In the genomic region with DNA sequence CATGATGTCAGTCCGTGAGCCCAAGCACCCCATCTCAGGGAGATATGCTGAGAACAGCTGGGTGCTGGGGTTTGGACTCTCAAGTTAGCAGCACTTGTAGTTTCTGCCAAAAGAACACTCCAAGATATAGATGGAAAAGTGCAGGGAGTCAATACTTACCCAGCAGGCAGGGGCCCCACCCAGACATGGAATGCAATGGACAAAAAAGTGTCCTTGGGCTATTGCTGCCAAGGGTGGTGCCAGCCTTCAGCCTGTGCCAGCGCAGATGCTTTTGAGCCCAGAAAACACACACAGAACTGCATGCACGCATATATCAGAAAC, we compare ENCODE assay signal across 1 cellular context.
TF ChIP-seq lines count a peak whose summit lies in the region.

No MANE protein-coding gene starts in this region.

TF ChIP-seq in SK-N-SH treated with all-trans-retinoic acid at 6 μM for 48 hours, 23 proteins besides CTCF, POLR2A, EP300 and RAD21 (continued from another document):
- TF ChIP-seq, protein P1, sequence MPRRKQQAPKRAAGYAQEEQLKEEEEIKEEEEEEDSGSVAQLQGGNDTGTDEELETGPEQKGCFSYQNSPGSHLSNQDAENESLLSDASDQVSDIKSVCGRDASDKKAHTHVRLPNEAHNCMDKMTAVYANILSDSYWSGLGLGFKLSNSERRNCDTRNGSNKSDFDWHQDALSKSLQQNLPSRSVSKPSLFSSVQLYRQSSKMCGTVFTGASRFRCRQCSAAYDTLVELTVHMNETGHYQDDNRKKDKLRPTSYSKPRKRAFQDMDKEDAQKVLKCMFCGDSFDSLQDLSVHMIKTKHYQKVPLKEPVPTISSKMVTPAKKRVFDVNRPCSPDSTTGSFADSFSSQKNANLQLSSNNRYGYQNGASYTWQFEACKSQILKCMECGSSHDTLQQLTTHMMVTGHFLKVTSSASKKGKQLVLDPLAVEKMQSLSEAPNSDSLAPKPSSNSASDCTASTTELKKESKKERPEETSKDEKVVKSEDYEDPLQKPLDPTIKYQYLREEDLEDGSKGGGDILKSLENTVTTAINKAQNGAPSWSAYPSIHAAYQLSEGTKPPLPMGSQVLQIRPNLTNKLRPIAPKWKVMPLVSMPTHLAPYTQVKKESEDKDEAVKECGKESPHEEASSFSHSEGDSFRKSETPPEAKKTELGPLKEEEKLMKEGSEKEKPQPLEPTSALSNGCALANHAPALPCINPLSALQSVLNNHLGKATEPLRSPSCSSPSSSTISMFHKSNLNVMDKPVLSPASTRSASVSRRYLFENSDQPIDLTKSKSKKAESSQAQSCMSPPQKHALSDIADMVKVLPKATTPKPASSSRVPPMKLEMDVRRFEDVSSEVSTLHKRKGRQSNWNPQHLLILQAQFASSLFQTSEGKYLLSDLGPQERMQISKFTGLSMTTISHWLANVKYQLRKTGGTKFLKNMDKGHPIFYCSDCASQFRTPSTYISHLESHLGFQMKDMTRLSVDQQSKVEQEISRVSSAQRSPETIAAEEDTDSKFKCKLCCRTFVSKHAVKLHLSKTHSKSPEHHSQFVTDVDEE (CRISPR knock-in tag; IDR thresholded peaks at IDR 0.05): no peak
- TF ChIP-seq ZNF70 (CRISPR knock-in tag; IDR thresholded peaks at IDR 0.05) (no peak), ZFP30 (CRISPR knock-in tag; IDR thresholded peaks at IDR 0.05) (no peak), ZC3H10 (CRISPR knock-in tag; IDR thresholded peaks at IDR 0.05) (no peak), ISL1 (CRISPR knock-in tag; IDR thresholded peaks at IDR 0.05) (no peak), TOX (CRISPR knock-in tag; IDR thresholded peaks at IDR 0.05; ENCODE audit: borderline replicate concordance) (no peak), BACH2 (CRISPR knock-in tag; IDR thresholded peaks at IDR 0.05; ENCODE audit: borderline replicate concordance) (no peak), TCF4 (CRISPR knock-in tag; IDR thresholded peaks at IDR 0.05; ENCODE audit: borderline replicate concordance) (no peak)
- TF ChIP-seq, protein P2, sequence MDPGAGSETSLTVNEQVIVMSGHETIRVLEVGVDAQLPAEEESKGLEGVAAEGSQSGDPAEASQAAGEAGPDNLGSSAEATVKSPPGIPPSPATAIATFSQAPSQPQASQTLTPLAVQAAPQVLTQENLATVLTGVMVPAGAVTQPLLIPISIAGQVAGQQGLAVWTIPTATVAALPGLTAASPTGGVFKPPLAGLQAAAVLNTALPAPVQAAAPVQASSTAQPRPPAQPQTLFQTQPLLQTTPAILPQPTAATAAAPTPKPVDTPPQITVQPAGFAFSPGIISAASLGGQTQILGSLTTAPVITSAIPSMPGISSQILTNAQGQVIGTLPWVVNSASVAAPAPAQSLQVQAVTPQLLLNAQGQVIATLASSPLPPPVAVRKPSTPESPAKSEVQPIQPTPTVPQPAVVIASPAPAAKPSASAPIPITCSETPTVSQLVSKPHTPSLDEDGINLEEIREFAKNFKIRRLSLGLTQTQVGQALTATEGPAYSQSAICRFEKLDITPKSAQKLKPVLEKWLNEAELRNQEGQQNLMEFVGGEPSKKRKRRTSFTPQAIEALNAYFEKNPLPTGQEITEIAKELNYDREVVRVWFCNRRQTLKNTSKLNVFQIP (CRISPR knock-in tag; IDR thresholded peaks at IDR 0.05; ENCODE audit: borderline replicate concordance, low read depth): no peak
